6 cellular contexts compared by ENCODE assay signal in genomic region chr7:39908141-39908540, GRCh38.
"Had no signal": no experiment of that assay in that cellular context is flagged by ENCODE, and none has a peak within 500 bp of the region (broad histone marks: within the 10 kb centered on the region; RNA-seq: fewer than 3 reads in every experiment).

No MANE protein-coding gene starts in this region.

- DNase-seq: IMR-90, KBM-7, KG1 had no signal

- H3K4me3 Mint-ChIP-seq: IgD-negative memory B cell had no signal

- H3K27ac ChIP-seq: HL-60 had no signal

- H3K4me3 ChIP-seq: K562 had no signal

- ATAC-seq: K562 had no signal

- H3K27me3 Mint-ChIP-seq: IgD-negative memory B cell had no signal

- H3K27ac Mint-ChIP-seq: IgD-negative memory B cell had no signal
